In the genomic region with DNA sequence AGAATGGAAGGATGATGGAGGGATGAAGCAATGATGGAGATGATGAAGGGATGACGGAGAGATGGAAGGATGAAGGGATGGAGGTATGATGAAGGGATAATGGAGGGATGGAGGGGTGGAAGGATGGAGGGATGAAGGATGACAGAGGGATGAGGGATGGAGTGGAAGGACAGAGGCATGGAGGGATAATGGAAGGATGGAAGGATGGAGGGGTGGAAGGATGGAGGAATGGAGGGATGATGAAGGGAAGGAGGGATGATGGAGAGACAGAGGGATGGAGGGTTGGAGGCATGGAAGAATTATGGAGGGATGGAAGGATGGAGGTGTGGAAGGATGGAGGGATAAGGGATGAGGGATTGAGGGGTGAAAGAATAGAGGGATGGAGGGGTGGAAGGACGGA, we compare ENCODE assay signal across 1 cellular context.
TF ChIP-seq lines count a peak whose summit lies in the region.

No MANE protein-coding gene starts in this region.

TF ChIP-seq in HEK293, 187 proteins besides CTCF, POLR2A, EP300 and RAD21 (continued from another document and continues in another):
- TF ChIP-seq, protein P1, sequence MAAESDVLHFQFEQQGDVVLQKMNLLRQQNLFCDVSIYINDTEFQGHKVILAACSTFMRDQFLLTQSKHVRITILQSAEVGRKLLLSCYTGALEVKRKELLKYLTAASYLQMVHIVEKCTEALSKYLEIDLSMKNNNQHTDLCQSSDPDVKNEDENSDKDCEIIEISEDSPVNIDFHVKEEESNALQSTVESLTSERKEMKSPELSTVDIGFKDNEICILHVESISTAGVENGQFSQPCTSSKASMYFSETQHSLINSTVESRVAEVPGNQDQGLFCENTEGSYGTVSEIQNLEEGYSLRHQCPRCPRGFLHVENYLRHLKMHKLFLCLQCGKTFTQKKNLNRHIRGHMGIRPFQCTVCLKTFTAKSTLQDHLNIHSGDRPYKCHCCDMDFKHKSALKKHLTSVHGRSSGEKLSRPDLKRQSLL (tag by site-specific recombination; IDR thresholded peaks at IDR 0.05), result no peak
- TF ChIP-seq ZNF792 (tag by site-specific recombination; IDR thresholded peaks at IDR 0.05) (no peak), KLF10 (tag by site-specific recombination; IDR thresholded peaks at IDR 0.05) (no peak), MZF1 (tag by site-specific recombination; IDR thresholded peaks at IDR 0.05; ENCODE audit: borderline replicate concordance) (no peak), ZNF776 (tag by site-specific recombination; IDR thresholded peaks at IDR 0.05; ENCODE audit: borderline replicate concordance) (0 out of 2 replicates have a peak, but pooled peaks have one; percentile 53), ZNF10 (tag by site-specific recombination; IDR thresholded peaks at IDR 0.05) (no peak), ZNF529 (tag by site-specific recombination; IDR thresholded peaks at IDR 0.05; ENCODE audit: insufficient replicate concordance) (no peak), ZNF121 (tag by site-specific recombination; IDR thresholded peaks at IDR 0.05) (no peak), ZNF521 (tag by site-specific recombination; IDR thresholded peaks at IDR 0.05) (no peak), ZNF658 (tag by site-specific recombination; IDR thresholded peaks at IDR 0.05) (no peak), ZNF48 (tag by site-specific recombination; IDR thresholded peaks at IDR 0.05) (no peak), ZNF157 (tag by site-specific recombination; IDR thresholded peaks at IDR 0.05) (0 out of 2 replicates have a peak, but pooled peaks have one; percentile 6), ZFHX2 (tag by site-specific recombination; conservative IDR thresholded peaks at IDR 0.05) (no peak), ZFP69B (tag by site-specific recombination; IDR thresholded peaks at IDR 0.05) (no peak), SP3 (tag by site-specific recombination; IDR thresholded peaks at IDR 0.05) (no peak), ZNF404 (tag by site-specific recombination; IDR thresholded peaks at IDR 0.05) (no peak), ZNF174 (tag by site-specific recombination; IDR thresholded peaks at IDR 0.05) (no peak), REPIN1 (tag by site-specific recombination; IDR thresholded peaks at IDR 0.05; ENCODE audit: low read depth) (no peak), ZNF621 (tag by site-specific recombination; IDR thresholded peaks at IDR 0.05) (no peak), TCF7L2 (IDR thresholded peaks at IDR 0.05; ENCODE audit: borderline replicate concordance, low read depth, low read length) (no peak), GLIS2 (tag by site-specific recombination; IDR thresholded peaks at IDR 0.05) (no peak), ZBTB8A (tag by site-specific recombination; IDR thresholded peaks at IDR 0.05) (no peak), YY1 (tag by site-specific recombination; IDR thresholded peaks at IDR 0.05) (no peak), ZNF202 (tag by site-specific recombination; IDR thresholded peaks at IDR 0.05; ENCODE audit: borderline replicate concordance) (no peak), OVOL3 (tag by site-specific recombination; IDR thresholded peaks at IDR 0.05) (no peak), ZNF114 (tag by site-specific recombination; IDR thresholded peaks at IDR 0.05) (0 out of 2 replicates have a peak, but pooled peaks have one; percentile 19), ZNF677 (tag by site-specific recombination; IDR thresholded peaks at IDR 0.05) (no peak), ZNF335 (tag by site-specific recombination; conservative IDR thresholded peaks at IDR 0.05) (no peak), ZNF394 (tag by site-specific recombination; IDR thresholded peaks at IDR 0.05; ENCODE audit: borderline replicate concordance) (no peak), KLF7 (tag by site-specific recombination; IDR thresholded peaks at IDR 0.05; ENCODE audit: borderline replicate concordance) (no peak), MYNN (tag by site-specific recombination; IDR thresholded peaks at IDR 0.05; ENCODE audit: borderline replicate concordance) (no peak), ZNF610 (tag by site-specific recombination; IDR thresholded peaks at IDR 0.05; ENCODE audit: borderline replicate concordance) (no peak)
- TF ChIP-seq, protein P2, sequence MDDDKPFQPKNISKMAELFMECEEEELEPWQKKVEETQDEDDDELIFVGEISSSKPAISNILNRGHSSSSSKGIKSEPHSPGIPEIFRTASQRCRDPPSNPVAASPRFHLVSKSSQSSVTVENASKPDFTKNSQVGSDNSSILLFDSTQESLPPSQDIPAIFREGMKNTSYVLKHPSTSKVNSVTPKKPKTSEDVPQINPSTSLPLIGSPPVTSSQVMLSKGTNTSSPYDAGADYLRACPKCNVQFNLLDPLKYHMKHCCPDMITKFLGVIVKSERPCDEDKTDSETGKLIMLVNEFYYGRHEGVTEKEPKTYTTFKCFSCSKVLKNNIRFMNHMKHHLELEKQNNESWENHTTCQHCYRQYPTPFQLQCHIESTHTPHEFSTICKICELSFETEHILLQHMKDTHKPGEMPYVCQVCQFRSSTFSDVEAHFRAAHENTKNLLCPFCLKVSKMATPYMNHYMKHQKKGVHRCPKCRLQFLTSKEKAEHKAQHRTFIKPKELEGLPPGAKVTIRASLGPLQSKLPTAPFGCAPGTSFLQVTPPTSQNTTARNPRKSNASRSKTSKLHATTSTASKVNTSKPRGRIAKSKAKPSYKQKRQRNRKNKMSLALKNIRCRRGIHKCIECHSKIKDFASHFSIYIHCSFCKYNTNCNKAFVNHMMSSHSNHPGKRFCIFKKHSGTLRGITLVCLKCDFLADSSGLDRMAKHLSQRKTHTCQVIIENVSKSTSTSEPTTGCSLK (tag by site-specific recombination; IDR thresholded peaks at IDR 0.05), result no peak
- TF ChIP-seq, protein P3, sequence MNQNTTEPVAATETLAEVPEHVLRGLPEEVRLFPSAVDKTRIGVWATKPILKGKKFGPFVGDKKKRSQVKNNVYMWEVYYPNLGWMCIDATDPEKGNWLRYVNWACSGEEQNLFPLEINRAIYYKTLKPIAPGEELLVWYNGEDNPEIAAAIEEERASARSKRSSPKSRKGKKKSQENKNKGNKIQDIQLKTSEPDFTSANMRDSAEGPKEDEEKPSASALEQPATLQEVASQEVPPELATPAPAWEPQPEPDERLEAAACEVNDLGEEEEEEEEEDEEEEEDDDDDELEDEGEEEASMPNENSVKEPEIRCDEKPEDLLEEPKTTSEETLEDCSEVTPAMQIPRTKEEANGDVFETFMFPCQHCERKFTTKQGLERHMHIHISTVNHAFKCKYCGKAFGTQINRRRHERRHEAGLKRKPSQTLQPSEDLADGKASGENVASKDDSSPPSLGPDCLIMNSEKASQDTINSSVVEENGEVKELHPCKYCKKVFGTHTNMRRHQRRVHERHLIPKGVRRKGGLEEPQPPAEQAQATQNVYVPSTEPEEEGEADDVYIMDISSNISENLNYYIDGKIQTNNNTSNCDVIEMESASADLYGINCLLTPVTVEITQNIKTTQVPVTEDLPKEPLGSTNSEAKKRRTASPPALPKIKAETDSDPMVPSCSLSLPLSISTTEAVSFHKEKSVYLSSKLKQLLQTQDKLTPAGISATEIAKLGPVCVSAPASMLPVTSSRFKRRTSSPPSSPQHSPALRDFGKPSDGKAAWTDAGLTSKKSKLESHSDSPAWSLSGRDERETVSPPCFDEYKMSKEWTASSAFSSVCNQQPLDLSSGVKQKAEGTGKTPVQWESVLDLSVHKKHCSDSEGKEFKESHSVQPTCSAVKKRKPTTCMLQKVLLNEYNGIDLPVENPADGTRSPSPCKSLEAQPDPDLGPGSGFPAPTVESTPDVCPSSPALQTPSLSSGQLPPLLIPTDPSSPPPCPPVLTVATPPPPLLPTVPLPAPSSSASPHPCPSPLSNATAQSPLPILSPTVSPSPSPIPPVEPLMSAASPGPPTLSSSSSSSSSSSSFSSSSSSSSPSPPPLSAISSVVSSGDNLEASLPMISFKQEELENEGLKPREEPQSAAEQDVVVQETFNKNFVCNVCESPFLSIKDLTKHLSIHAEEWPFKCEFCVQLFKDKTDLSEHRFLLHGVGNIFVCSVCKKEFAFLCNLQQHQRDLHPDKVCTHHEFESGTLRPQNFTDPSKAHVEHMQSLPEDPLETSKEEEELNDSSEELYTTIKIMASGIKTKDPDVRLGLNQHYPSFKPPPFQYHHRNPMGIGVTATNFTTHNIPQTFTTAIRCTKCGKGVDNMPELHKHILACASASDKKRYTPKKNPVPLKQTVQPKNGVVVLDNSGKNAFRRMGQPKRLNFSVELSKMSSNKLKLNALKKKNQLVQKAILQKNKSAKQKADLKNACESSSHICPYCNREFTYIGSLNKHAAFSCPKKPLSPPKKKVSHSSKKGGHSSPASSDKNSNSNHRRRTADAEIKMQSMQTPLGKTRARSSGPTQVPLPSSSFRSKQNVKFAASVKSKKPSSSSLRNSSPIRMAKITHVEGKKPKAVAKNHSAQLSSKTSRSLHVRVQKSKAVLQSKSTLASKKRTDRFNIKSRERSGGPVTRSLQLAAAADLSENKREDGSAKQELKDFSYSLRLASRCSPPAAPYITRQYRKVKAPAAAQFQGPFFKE (tag by site-specific recombination; IDR thresholded peaks at IDR 0.05; ENCODE audit: borderline replicate concordance), result no peak
- TF ChIP-seq, protein P4, sequence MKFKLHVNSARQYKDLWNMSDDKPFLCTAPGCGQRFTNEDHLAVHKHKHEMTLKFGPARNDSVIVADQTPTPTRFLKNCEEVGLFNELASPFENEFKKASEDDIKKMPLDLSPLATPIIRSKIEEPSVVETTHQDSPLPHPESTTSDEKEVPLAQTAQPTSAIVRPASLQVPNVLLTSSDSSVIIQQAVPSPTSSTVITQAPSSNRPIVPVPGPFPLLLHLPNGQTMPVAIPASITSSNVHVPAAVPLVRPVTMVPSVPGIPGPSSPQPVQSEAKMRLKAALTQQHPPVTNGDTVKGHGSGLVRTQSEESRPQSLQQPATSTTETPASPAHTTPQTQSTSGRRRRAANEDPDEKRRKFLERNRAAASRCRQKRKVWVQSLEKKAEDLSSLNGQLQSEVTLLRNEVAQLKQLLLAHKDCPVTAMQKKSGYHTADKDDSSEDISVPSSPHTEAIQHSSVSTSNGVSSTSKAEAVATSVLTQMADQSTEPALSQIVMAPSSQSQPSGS (tag by site-specific recombination; IDR thresholded peaks at IDR 0.05; ENCODE audit: low read depth), result no peak
- TF ChIP-seq, protein P5, sequence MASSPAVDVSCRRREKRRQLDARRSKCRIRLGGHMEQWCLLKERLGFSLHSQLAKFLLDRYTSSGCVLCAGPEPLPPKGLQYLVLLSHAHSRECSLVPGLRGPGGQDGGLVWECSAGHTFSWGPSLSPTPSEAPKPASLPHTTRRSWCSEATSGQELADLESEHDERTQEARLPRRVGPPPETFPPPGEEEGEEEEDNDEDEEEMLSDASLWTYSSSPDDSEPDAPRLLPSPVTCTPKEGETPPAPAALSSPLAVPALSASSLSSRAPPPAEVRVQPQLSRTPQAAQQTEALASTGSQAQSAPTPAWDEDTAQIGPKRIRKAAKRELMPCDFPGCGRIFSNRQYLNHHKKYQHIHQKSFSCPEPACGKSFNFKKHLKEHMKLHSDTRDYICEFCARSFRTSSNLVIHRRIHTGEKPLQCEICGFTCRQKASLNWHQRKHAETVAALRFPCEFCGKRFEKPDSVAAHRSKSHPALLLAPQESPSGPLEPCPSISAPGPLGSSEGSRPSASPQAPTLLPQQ (tag by site-specific recombination; IDR thresholded peaks at IDR 0.05), result no peak
- TF ChIP-seq, protein P6, sequence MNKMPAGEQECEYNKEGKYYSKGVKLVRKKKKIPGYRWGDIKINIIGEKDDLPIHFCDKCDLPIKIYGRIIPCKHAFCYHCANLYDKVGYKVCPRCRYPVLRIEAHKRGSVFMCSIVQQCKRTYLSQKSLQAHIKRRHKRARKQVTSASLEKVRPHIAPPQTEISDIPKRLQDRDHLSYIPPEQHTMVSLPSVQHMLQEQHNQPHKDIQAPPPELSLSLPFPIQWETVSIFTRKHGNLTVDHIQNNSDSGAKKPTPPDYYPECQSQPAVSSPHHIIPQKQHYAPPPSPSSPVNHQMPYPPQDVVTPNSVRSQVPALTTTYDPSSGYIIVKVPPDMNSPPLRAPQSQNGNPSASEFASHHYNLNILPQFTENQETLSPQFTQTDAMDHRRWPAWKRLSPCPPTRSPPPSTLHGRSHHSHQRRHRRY (tag by site-specific recombination; IDR thresholded peaks at IDR 0.05), result no peak; the same call in 1 of the 2 replicates
- TF ChIP-seq, protein P7, sequence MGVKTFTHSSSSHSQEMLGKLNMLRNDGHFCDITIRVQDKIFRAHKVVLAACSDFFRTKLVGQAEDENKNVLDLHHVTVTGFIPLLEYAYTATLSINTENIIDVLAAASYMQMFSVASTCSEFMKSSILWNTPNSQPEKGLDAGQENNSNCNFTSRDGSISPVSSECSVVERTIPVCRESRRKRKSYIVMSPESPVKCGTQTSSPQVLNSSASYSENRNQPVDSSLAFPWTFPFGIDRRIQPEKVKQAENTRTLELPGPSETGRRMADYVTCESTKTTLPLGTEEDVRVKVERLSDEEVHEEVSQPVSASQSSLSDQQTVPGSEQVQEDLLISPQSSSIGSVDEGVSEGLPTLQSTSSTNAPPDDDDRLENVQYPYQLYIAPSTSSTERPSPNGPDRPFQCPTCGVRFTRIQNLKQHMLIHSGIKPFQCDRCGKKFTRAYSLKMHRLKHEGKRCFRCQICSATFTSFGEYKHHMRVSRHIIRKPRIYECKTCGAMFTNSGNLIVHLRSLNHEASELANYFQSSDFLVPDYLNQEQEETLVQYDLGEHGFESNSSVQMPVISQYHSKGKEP (tag by site-specific recombination; IDR thresholded peaks at IDR 0.05), result no peak
- TF ChIP-seq, protein P8, sequence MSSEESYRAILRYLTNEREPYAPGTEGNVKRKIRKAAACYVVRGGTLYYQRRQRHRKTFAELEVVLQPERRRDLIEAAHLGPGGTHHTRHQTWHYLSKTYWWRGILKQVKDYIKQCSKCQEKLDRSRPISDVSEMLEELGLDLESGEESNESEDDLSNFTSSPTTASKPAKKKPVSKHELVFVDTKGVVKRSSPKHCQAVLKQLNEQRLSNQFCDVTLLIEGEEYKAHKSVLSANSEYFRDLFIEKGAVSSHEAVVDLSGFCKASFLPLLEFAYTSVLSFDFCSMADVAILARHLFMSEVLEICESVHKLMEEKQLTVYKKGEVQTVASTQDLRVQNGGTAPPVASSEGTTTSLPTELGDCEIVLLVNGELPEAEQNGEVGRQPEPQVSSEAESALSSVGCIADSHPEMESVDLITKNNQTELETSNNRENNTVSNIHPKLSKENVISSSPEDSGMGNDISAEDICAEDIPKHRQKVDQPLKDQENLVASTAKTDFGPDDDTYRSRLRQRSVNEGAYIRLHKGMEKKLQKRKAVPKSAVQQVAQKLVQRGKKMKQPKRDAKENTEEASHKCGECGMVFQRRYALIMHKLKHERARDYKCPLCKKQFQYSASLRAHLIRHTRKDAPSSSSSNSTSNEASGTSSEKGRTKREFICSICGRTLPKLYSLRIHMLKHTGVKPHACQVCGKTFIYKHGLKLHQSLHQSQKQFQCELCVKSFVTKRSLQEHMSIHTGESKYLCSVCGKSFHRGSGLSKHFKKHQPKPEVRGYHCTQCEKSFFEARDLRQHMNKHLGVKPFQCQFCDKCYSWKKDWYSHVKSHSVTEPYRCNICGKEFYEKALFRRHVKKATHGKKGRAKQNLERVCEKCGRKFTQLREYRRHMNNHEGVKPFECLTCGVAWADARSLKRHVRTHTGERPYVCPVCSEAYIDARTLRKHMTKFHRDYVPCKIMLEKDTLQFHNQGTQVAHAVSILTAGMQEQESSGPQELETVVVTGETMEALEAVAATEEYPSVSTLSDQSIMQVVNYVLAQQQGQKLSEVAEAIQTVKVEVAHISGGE (tag by site-specific recombination; conservative IDR thresholded peaks at IDR 0.05; ENCODE audit: low read depth), result no peak
